24 cellular contexts compared by ENCODE assay signal in genomic region chr4:168826620-168827019, GRCh38.
"Had no signal": no experiment of that assay in that cellular context is flagged by ENCODE, and none has a peak within 500 bp of the region (broad histone marks: within the 10 kb centered on the region; RNA-seq: fewer than 3 reads in every experiment).

No MANE protein-coding gene starts in this region.

- ATAC-seq: foreskin keratinocyte; left cardiac atrium; naive thymus-derived CD8-positive, alpha-beta T cell; sciatic nerve; stimulated activated naive B cell treated with anti-CD40 and anti-IgM and Interleukin-4, amounts not matched to agents 10 μg/mL and 1 μg/mL and 100 μg/mL, for 72 hours; stimulated activated naive CD8-positive, alpha-beta T cell treated with anti-CD3 and anti-CD28 coated beads, Interleukin-15, amount 100 ng/mL, for 72 hours had no signal

- H3K27ac Mint-ChIP-seq: endodermal cell; naive thymus-derived CD8-positive, alpha-beta T cell; stimulated activated naive B cell treated with anti-CD40 and anti-IgM and Interleukin-4, amounts not matched to agents 10 μg/mL and 1 μg/mL and 100 μg/mL, for 72 hours; stimulated activated naive CD8-positive, alpha-beta T cell treated with anti-CD3 and anti-CD28 coated beads, Interleukin-15, amount 100 ng/mL, for 72 hours had no signal

- H3K9me3 ChIP-seq: colonic mucosa, prostate gland, thoracic aorta, transverse colon had no signal

- H3K4me3 Mint-ChIP-seq: endodermal cell; naive thymus-derived CD8-positive, alpha-beta T cell; neural crest cell; stimulated activated naive B cell treated with anti-CD40 and anti-IgM and Interleukin-4, amounts not matched to agents 10 μg/mL and 1 μg/mL and 100 μg/mL, for 72 hours; stimulated activated naive CD8-positive, alpha-beta T cell treated with anti-CD3 and anti-CD28 coated beads, Interleukin-15, amount 100 ng/mL, for 72 hours had no signal

- H3K9me3 Mint-ChIP-seq: endodermal cell; naive thymus-derived CD8-positive, alpha-beta T cell; neural crest cell; stimulated activated naive B cell treated with anti-CD40 and anti-IgM and Interleukin-4, amounts not matched to agents 10 μg/mL and 1 μg/mL and 100 μg/mL, for 72 hours; stimulated activated naive CD8-positive, alpha-beta T cell treated with anti-CD3 and anti-CD28 coated beads, Interleukin-15, amount 100 ng/mL, for 72 hours had no signal

- DNase-seq: cerebellar nuclear complex; colonic mucosa; effector CD4-positive, alpha-beta T cell; endodermal cell; erythroblast; head of caudate nucleus; kidney; left cardiac atrium; naive thymus-derived CD8-positive, alpha-beta T cell; occipital lobe; retina; stimulated activated CD4-positive, alpha-beta T cell treated with anti-CD3 and anti-CD28 coated beads, Interleukin-2, amount 100 ng/mL, for 24 hours; stimulated activated CD4-positive, alpha-beta T cell treated with anti-CD3 and anti-CD28 coated beads, Interleukin-4, amount 100 ng/mL, for 4 hours; stimulated activated naive B cell treated with anti-CD40 and anti-IgM and Interleukin-4, amounts not matched to agents 10 μg/mL and 1 μg/mL and 100 μg/mL, for 72 hours; stimulated activated naive CD8-positive, alpha-beta T cell treated with anti-CD3 and anti-CD28 coated beads, Interleukin-15, amount 100 ng/mL, for 72 hours; substantia nigra; transverse colon had no signal

- H3K27ac ChIP-seq: colonic mucosa, foreskin keratinocyte, hepatocyte, parathyroid adenoma, prostate gland, thoracic aorta, transverse colon had no signal

- H3K36me3 ChIP-seq: colonic mucosa, prostate gland, thoracic aorta, transverse colon had no signal

- H3K4me3 ChIP-seq: colonic mucosa, hepatocyte, prostate gland, thoracic aorta, transverse colon had no signal

- H3K27me3 ChIP-seq: colonic mucosa, foreskin keratinocyte, hepatocyte, transverse colon had no signal

- H3K36me3 Mint-ChIP-seq: naive thymus-derived CD8-positive, alpha-beta T cell; stimulated activated naive B cell treated with anti-CD40 and anti-IgM and Interleukin-4, amounts not matched to agents 10 μg/mL and 1 μg/mL and 100 μg/mL, for 72 hours had no signal

- H3K4me1 ChIP-seq: colonic mucosa, prostate gland had no signal
